Comparison of ENCODE assay signal across 8 cellular contexts in genomic region chr1:206557636-206558473, GRCh38. TPM values are rescaled to one million over a fixed set of nuclear protein-coding genes. Genes with fewer than 3 reads are reported as not detected.
DNase-seq lines count a peak whose midpoint lies in the region; ATAC-seq and TF ChIP-seq lines count a peak whose summit lies in the region.

No MANE protein-coding gene starts in this region.

- peak overlapping the region; percentile 99 for H3K4me3 Mint-ChIP-seq in memory B cell

- TF ChIP-seq EP300 in upper lobe of left lung (IDR thresholded peaks at IDR 0.05): no peak

- H3K4me1 ChIP-seq in upper lobe of left lung: peaks cover 48 to 65% (median 59%) of the 10 kb centered on the region in 4 donors

- H3K36me3 Mint-ChIP-seq in memory B cell: peaks cover 6% of the 10 kb centered on the region

- peak in 1 of 4 donors; percentile 37 for TF ChIP-seq POLR2A in upper lobe of left lung (IDR thresholded peaks at IDR 0.05)

- peaks cover 37% of the 10 kb centered on the region for H3K4me1 Mint-ChIP-seq in memory B cell

- H3K27ac Mint-ChIP-seq in memory B cell: peak overlapping the region; percentile 97

- ATAC-seq in memory B cell (ENCODE audit: low read depth) (peak; percentile 36), upper lobe of left lung (ENCODE audit: low FRiP score in 2 of 2) (peak; percentile 28 to 40), HG03025 (IDR thresholded peaks at IDR 0.05; ENCODE audit: low FRiP score, unreplicated experiment) (no peak)

- H3K27ac ChIP-seq in brain microvascular endothelial cell (no peak overlapping the region), upper lobe of left lung (peak overlapping the region; percentile 91 to 95 (median 93))

- no peaks in the 10 kb centered on the region for H3K36me3 ChIP-seq in brain microvascular endothelial cell (replicated peaks)
- H3K36me3 ChIP-seq in upper lobe of left lung: peaks cover 0 to 6% (median 0%) of the 10 kb centered on the region in 4 donors

- TF ChIP-seq CTCF in brain microvascular endothelial cell (IDR thresholded peaks at IDR 0.05; ENCODE audit: low read depth, low read length, missing control alignments) (no peak), upper lobe of left lung (IDR thresholded peaks at IDR 0.05) (no peak)

- in situ Hi-C loops in brain microvascular endothelial cell (cut with HindIII; ENCODE audit: low pct_ligation_motif_present, low sequenced_read_pairs): no loop called here

- H3K27me3 Mint-ChIP-seq in memory B cell: no peaks in the 10 kb centered on the region

- DNase-seq in NCI-H146 (lab: John Stamatoyannopoulos, UW): peak; percentile 43
- no peak for DNase-seq in NCI-H146 treated with DMSO at 0.1 percent for 48 hours (lab: John Stamatoyannopoulos, UW; ENCODE audit: unreplicated experiment)
- peak; percentile 82 for DNase-seq in NOMO-1 treated with DMSO at 0.1 percent for 48 hours (lab: John Stamatoyannopoulos, UW; ENCODE audit: unreplicated experiment)
- no peak for DNase-seq in brain microvascular endothelial cell
- DNase-seq in memory B cell (ENCODE audit: low spot score in 2 of 2): peak in 1 of 2 donors; percentile 42
- peak in 1 of 2 donors; percentile 69 for DNase-seq in upper lobe of left lung
- DNase-seq in D341Med (ENCODE audit: low spot score): no peak

- H3K9me3 Mint-ChIP-seq in memory B cell: no peaks in the 10 kb centered on the region

- H3K4me3 ChIP-seq in brain microvascular endothelial cell (ENCODE audit: low read depth, low read length): peak overlapping the region; percentile 49
- peak overlapping the region; percentile 51 to 78 (median 69) for H3K4me3 ChIP-seq in upper lobe of left lung

- H3K9me3 ChIP-seq in upper lobe of left lung: no peaks in the 10 kb centered on the region

- no peaks in the 10 kb centered on the region for H3K27me3 ChIP-seq in brain microvascular endothelial cell (replicated peaks)
- no peaks in the 10 kb centered on the region for H3K27me3 ChIP-seq in upper lobe of left lung

- WGBS in upper lobe of left lung, 2 donors: 20 to 21% methylated on average over 10 to 14 of the region's 14 CpGs

RNA-seq across cellular contexts. Expression of gene RASSF5, which starts 50.5 kb away (rescaled TPM):
- total RNA-seq in upper lobe of left lung: 10 to 100 TPM; 47.2 to 61.1 (median 54.9) TPM

RNA-seq across cellular contexts. Expression of gene EIF2D, which starts 54.4 kb away (rescaled TPM):
- total RNA-seq in upper lobe of left lung: 10 to 100 TPM; 32.6 to 84.9 (median 45.4) TPM

Comparison
In these comparisons a context has a peak if more than half of its experiments do, and no peak if none do; other contexts are left out.
1. DNase-seq: peak in NCI-H146 (single experiment) and NOMO-1 treated with DMSO at 0.1 percent for 48 hours (single experiment); none in NCI-H146 treated with DMSO at 0.1 percent for 48 hours (single experiment), brain microvascular endothelial cell (single experiment) and D341Med (single experiment).